Comparison of ENCODE assay signal across 1 cellular context in the genomic region with DNA sequence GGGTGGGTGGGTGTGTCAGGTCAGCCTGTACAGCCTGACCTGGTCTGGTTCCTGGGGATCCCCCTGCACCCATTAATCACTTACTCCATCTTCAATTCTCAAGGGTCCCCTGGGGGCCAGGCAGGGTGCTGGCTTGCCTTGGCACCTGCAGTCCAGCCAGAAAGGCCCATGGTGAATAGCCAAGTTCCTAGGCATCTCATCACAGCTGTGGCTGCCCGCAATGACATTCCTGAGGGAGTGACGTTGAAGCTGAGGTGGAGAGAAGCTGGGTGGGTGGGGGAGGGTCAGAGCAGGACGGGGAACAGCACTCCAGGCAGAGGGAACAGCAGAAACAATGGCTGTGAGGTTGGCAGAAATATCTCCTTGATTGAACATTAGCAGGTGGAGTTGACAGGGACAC.
TF ChIP-seq lines count a peak whose summit lies in the region.

No MANE protein-coding gene starts in this region.

TF ChIP-seq in GM23338, 12 proteins besides CTCF, POLR2A, EP300 and RAD21 (continued from another document):
- TF ChIP-seq, protein P1, sequence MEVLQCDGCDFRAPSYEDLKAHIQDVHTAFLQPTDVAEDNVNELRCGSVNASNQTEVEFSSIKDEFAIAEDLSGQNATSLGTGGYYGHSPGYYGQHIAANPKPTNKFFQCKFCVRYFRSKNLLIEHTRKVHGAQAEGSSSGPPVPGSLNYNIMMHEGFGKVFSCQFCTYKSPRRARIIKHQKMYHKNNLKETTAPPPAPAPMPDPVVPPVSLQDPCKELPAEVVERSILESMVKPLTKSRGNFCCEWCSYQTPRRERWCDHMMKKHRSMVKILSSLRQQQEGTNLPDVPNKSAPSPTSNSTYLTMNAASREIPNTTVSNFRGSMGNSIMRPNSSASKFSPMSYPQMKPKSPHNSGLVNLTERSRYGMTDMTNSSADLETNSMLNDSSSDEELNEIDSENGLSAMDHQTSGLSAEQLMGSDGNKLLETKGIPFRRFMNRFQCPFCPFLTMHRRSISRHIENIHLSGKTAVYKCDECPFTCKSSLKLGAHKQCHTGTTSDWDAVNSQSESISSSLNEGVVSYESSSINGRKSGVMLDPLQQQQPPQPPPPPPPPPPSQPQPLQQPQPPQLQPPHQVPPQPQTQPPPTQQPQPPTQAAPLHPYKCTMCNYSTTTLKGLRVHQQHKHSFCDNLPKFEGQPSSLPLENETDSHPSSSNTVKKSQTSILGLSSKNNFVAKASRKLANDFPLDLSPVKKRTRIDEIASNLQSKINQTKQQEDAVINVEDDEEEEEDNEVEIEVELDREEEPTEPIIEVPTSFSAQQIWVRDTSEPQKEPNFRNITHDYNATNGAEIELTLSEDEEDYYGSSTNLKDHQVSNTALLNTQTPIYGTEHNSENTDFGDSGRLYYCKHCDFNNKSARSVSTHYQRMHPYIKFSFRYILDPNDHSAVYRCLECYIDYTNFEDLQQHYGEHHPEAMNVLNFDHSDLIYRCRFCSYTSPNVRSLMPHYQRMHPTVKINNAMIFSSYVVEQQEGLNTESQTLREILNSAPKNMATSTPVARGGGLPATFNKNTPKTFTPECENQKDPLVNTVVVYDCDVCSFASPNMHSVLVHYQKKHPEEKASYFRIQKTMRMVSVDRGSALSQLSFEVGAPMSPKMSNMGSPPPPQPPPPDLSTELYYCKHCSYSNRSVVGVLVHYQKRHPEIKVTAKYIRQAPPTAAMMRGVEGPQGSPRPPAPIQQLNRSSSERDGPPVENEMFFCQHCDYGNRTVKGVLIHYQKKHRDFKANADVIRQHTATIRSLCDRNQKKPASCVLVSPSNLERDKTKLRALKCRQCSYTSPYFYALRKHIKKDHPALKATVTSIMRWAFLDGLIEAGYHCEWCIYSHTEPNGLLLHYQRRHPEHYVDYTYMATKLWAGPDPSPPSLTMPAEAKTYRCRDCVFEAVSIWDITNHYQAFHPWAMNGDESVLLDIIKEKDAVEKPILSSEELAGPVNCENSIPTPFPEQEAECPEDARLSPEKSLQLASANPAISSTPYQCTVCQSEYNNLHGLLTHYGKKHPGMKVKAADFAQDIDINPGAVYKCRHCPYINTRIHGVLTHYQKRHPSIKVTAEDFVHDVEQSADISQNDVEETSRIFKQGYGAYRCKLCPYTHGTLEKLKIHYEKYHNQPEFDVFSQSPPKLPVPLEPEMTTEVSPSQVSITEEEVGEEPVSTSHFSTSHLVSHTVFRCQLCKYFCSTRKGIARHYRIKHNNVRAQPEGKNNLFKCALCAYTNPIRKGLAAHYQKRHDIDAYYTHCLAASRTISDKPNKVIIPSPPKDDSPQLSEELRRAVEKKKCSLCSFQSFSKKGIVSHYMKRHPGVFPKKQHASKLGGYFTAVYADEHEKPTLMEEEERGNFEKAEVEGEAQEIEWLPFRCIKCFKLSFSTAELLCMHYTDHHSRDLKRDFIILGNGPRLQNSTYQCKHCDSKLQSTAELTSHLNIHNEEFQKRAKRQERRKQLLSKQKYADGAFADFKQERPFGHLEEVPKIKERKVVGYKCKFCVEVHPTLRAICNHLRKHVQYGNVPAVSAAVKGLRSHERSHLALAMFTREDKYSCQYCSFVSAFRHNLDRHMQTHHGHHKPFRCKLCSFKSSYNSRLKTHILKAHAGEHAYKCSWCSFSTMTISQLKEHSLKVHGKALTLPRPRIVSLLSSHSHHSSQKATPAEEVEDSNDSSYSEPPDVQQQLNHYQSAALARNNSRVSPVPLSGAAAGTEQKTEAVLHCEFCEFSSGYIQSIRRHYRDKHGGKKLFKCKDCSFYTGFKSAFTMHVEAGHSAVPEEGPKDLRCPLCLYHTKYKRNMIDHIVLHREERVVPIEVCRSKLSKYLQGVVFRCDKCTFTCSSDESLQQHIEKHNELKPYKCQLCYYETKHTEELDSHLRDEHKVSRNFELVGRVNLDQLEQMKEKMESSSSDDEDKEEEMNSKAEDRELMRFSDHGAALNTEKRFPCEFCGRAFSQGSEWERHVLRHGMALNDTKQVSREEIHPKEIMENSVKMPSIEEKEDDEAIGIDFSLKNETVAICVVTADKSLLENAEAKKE (CRISPR knock-in tag; IDR thresholded peaks at IDR 0.05): no peak
- TF ChIP-seq JUNB (IDR thresholded peaks at IDR 0.05; ENCODE audit: unreplicated experiment) (no peak), EZH2phosphoT487 (IDR thresholded peaks at IDR 0.05; ENCODE audit: unreplicated experiment) (no peak), ZNF114 (CRISPR knock-in tag; IDR thresholded peaks at IDR 0.05) (no peak)
